In the genomic region with DNA sequence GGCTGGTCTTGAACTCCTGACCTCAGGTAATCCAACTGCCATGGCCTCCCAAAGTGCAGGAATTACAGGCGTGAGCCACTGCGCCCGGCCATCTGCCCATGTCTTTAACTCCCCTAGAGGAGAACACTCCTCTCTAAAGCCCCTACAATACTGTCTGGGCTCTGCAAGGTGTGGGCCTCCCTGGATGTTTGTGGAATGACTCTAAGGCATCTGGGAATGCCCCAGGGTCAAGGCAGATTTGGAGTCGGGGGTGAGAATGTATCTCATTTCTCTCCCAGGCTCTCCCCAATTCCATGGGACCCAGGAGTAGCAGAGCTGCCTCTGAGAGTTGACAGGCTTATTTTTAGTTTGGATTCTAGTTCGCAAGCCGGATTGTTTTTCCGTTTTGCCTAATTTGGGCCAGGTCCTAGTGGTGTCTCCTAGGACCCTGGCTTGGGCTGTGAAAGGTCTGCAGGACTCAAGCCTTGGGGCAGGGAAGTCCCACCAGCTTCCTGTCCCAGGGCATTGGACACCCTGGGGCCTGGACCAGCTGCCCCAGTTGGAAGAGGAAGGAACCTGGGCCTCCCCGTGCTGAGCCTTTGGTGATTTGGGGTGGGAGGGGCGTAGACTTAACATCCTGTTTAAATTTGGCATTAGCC, we compare ENCODE assay signal across 1 cellular context.
TF ChIP-seq lines count a peak whose summit lies in the region.

No MANE protein-coding gene starts in this region.

TF ChIP-seq in H1, 55 proteins besides CTCF, POLR2A, EP300 and RAD21:
- TF ChIP-seq CEBPB (IDR thresholded peaks at IDR 0.05; ENCODE audit: low read depth, low read length) (no peak), POLR2AphosphoS5 (IDR thresholded peaks at IDR 0.05; ENCODE audit: low read depth, low read length) (no peak), NANOG (IDR thresholded peaks at IDR 0.05; ENCODE audit: insufficient read depth, low read depth, low read length, poor library complexity, severe bottlenecking) (no peak), KDM4A (IDR thresholded peaks at IDR 0.05; ENCODE audit: low read depth, low read length, severe bottlenecking) (no peak), JUN (IDR thresholded peaks at IDR 0.05; ENCODE audit: low read depth, low read length) (no peak), SP4 (IDR thresholded peaks at IDR 0.05; ENCODE audit: low read length) (no peak), EGR1 (IDR thresholded peaks at IDR 0.05; ENCODE audit: borderline replicate concordance, low read depth, low read length) (no peak), CBX8 (IDR thresholded peaks at IDR 0.05; ENCODE audit: borderline replicate concordance, low read depth, low read length) (no peak), CHD1 (IDR thresholded peaks at IDR 0.05; ENCODE audit: low read depth, low read length) (no peak), SIRT6 (IDR thresholded peaks at IDR 0.05; ENCODE audit: low read length) (no peak), CTBP2 (IDR thresholded peaks at IDR 0.05; ENCODE audit: borderline replicate concordance, insufficient read depth, insufficient read length, low read length) (no peak), RFX5 (IDR thresholded peaks at IDR 0.05; ENCODE audit: borderline replicate concordance, low read depth, low read length) (no peak), CHD2 (IDR thresholded peaks at IDR 0.05; ENCODE audit: low read length) (no peak), GABPA (IDR thresholded peaks at IDR 0.05; ENCODE audit: borderline replicate concordance, insufficient read depth, low read length) (no peak), SP1 (IDR thresholded peaks at IDR 0.05; ENCODE audit: low read depth, low read length) (no peak), BCL11A (IDR thresholded peaks at IDR 0.05; ENCODE audit: low read depth in 2 of 2, low read length in 2 of 2) (no peak), BACH1 (IDR thresholded peaks at IDR 0.05; ENCODE audit: low read length) (no peak)
- TF ChIP-seq, protein P1, sequence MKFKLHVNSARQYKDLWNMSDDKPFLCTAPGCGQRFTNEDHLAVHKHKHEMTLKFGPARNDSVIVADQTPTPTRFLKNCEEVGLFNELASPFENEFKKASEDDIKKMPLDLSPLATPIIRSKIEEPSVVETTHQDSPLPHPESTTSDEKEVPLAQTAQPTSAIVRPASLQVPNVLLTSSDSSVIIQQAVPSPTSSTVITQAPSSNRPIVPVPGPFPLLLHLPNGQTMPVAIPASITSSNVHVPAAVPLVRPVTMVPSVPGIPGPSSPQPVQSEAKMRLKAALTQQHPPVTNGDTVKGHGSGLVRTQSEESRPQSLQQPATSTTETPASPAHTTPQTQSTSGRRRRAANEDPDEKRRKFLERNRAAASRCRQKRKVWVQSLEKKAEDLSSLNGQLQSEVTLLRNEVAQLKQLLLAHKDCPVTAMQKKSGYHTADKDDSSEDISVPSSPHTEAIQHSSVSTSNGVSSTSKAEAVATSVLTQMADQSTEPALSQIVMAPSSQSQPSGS (IDR thresholded peaks at IDR 0.05; ENCODE audit: low read length): no peak
- TF ChIP-seq, protein P2, sequence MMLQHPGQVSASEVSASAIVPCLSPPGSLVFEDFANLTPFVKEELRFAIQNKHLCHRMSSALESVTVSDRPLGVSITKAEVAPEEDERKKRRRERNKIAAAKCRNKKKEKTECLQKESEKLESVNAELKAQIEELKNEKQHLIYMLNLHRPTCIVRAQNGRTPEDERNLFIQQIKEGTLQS (IDR thresholded peaks at IDR 0.05; ENCODE audit: insufficient read depth, low read depth, low read length): no peak
- TF ChIP-seq, protein P3, sequence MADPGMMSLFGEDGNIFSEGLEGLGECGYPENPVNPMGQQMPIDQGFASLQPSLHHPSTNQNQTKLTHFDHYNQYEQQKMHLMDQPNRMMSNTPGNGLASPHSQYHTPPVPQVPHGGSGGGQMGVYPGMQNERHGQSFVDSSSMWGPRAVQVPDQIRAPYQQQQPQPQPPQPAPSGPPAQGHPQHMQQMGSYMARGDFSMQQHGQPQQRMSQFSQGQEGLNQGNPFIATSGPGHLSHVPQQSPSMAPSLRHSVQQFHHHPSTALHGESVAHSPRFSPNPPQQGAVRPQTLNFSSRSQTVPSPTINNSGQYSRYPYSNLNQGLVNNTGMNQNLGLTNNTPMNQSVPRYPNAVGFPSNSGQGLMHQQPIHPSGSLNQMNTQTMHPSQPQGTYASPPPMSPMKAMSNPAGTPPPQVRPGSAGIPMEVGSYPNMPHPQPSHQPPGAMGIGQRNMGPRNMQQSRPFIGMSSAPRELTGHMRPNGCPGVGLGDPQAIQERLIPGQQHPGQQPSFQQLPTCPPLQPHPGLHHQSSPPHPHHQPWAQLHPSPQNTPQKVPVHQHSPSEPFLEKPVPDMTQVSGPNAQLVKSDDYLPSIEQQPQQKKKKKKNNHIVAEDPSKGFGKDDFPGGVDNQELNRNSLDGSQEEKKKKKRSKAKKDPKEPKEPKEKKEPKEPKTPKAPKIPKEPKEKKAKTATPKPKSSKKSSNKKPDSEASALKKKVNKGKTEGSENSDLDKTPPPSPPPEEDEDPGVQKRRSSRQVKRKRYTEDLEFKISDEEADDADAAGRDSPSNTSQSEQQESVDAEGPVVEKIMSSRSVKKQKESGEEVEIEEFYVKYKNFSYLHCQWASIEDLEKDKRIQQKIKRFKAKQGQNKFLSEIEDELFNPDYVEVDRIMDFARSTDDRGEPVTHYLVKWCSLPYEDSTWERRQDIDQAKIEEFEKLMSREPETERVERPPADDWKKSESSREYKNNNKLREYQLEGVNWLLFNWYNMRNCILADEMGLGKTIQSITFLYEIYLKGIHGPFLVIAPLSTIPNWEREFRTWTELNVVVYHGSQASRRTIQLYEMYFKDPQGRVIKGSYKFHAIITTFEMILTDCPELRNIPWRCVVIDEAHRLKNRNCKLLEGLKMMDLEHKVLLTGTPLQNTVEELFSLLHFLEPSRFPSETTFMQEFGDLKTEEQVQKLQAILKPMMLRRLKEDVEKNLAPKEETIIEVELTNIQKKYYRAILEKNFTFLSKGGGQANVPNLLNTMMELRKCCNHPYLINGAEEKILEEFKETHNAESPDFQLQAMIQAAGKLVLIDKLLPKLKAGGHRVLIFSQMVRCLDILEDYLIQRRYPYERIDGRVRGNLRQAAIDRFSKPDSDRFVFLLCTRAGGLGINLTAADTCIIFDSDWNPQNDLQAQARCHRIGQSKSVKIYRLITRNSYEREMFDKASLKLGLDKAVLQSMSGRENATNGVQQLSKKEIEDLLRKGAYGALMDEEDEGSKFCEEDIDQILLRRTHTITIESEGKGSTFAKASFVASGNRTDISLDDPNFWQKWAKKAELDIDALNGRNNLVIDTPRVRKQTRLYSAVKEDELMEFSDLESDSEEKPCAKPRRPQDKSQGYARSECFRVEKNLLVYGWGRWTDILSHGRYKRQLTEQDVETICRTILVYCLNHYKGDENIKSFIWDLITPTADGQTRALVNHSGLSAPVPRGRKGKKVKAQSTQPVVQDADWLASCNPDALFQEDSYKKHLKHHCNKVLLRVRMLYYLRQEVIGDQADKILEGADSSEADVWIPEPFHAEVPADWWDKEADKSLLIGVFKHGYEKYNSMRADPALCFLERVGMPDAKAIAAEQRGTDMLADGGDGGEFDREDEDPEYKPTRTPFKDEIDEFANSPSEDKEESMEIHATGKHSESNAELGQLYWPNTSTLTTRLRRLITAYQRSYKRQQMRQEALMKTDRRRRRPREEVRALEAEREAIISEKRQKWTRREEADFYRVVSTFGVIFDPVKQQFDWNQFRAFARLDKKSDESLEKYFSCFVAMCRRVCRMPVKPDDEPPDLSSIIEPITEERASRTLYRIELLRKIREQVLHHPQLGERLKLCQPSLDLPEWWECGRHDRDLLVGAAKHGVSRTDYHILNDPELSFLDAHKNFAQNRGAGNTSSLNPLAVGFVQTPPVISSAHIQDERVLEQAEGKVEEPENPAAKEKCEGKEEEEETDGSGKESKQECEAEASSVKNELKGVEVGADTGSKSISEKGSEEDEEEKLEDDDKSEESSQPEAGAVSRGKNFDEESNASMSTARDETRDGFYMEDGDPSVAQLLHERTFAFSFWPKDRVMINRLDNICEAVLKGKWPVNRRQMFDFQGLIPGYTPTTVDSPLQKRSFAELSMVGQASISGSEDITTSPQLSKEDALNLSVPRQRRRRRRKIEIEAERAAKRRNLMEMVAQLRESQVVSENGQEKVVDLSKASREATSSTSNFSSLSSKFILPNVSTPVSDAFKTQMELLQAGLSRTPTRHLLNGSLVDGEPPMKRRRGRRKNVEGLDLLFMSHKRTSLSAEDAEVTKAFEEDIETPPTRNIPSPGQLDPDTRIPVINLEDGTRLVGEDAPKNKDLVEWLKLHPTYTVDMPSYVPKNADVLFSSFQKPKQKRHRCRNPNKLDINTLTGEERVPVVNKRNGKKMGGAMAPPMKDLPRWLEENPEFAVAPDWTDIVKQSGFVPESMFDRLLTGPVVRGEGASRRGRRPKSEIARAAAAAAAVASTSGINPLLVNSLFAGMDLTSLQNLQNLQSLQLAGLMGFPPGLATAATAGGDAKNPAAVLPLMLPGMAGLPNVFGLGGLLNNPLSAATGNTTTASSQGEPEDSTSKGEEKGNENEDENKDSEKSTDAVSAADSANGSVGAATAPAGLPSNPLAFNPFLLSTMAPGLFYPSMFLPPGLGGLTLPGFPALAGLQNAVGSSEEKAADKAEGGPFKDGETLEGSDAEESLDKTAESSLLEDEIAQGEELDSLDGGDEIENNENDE (IDR thresholded peaks at IDR 0.05; ENCODE audit: insufficient replicate concordance, low read length): no peak
